ENCODE assay signal across 1 cellular context in genomic region chr19:3185482-3186376, GRCh38.
TF ChIP-seq lines count a peak whose summit lies in the region.

A gene with protein sequence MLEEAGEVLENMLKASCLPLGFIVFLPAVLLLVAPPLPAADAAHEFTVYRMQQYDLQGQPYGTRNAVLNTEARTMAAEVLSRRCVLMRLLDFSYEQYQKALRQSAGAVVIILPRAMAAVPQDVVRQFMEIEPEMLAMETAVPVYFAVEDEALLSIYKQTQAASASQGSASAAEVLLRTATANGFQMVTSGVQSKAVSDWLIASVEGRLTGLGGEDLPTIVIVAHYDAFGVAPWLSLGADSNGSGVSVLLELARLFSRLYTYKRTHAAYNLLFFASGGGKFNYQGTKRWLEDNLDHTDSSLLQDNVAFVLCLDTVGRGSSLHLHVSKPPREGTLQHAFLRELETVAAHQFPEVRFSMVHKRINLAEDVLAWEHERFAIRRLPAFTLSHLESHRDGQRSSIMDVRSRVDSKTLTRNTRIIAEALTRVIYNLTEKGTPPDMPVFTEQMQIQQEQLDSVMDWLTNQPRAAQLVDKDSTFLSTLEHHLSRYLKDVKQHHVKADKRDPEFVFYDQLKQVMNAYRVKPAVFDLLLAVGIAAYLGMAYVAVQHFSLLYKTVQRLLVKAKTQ (plus strand): TSS chr19:3185930. CDS start chr19:3186031, 101 bp downstream.

TF ChIP-seq in HEK293, 187 proteins besides CTCF, POLR2A, EP300 and RAD21 (continued from another document and continues in another):
- TF ChIP-seq, protein P1, sequence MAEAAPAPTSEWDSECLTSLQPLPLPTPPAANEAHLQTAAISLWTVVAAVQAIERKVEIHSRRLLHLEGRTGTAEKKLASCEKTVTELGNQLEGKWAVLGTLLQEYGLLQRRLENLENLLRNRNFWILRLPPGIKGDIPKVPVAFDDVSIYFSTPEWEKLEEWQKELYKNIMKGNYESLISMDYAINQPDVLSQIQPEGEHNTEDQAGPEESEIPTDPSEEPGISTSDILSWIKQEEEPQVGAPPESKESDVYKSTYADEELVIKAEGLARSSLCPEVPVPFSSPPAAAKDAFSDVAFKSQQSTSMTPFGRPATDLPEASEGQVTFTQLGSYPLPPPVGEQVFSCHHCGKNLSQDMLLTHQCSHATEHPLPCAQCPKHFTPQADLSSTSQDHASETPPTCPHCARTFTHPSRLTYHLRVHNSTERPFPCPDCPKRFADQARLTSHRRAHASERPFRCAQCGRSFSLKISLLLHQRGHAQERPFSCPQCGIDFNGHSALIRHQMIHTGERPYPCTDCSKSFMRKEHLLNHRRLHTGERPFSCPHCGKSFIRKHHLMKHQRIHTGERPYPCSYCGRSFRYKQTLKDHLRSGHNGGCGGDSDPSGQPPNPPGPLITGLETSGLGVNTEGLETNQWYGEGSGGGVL (tag by site-specific recombination; IDR thresholded peaks at IDR 0.05): no peak
- TF ChIP-seq ZNF596 (tag by site-specific recombination; IDR thresholded peaks at IDR 0.05): no peak
- TF ChIP-seq ZNF175 (tag by site-specific recombination; IDR thresholded peaks at IDR 0.05): no peak
- TF ChIP-seq ZNF394 (tag by site-specific recombination; IDR thresholded peaks at IDR 0.05; ENCODE audit: borderline replicate concordance): no peak; the same call in 1 of the 2 replicates
- TF ChIP-seq ZNF274 (IDR thresholded peaks at IDR 0.05; ENCODE audit: low read length): no peak
- TF ChIP-seq ZNF274 (tag by site-specific recombination; IDR thresholded peaks at IDR 0.05; ENCODE audit: borderline replicate concordance): no peak
- no peak for TF ChIP-seq ZFP37 (tag by site-specific recombination; IDR thresholded peaks at IDR 0.05)
- no peak for TF ChIP-seq ZNF747 (tag by site-specific recombination; IDR thresholded peaks at IDR 0.05)
- TF ChIP-seq, protein P2, sequence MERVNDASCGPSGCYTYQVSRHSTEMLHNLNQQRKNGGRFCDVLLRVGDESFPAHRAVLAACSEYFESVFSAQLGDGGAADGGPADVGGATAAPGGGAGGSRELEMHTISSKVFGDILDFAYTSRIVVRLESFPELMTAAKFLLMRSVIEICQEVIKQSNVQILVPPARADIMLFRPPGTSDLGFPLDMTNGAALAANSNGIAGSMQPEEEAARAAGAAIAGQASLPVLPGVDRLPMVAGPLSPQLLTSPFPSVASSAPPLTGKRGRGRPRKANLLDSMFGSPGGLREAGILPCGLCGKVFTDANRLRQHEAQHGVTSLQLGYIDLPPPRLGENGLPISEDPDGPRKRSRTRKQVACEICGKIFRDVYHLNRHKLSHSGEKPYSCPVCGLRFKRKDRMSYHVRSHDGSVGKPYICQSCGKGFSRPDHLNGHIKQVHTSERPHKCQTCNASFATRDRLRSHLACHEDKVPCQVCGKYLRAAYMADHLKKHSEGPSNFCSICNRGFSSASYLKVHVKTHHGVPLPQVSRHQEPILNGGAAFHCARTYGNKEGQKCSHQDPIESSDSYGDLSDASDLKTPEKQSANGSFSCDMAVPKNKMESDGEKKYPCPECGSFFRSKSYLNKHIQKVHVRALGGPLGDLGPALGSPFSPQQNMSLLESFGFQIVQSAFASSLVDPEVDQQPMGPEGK (tag by site-specific recombination; IDR thresholded peaks at IDR 0.05): peak; percentile 23; the same call in 1 of the 2 replicates
- TF ChIP-seq ZBTB48 (tag by site-specific recombination; IDR thresholded peaks at IDR 0.05): peak; percentile 80
- TF ChIP-seq GLI2 (tag by site-specific recombination; IDR thresholded peaks at IDR 0.05; ENCODE audit: borderline replicate concordance, low read depth): no peak
- TF ChIP-seq ZNF626 (tag by site-specific recombination; IDR thresholded peaks at IDR 0.05): no peak; the same call in 1 of the 2 replicates
- no peak for TF ChIP-seq ZNF776 (tag by site-specific recombination; IDR thresholded peaks at IDR 0.05; ENCODE audit: borderline replicate concordance)
- TF ChIP-seq KLF9 (tag by site-specific recombination; IDR thresholded peaks at IDR 0.05; ENCODE audit: low read depth): no peak
- no peak for TF ChIP-seq ZNF202 (tag by site-specific recombination; IDR thresholded peaks at IDR 0.05; ENCODE audit: borderline replicate concordance)
- peak; percentile 25; the same call in 1 of the 2 replicates for TF ChIP-seq ZNF561 (tag by site-specific recombination; IDR thresholded peaks at IDR 0.05; ENCODE audit: borderline replicate concordance)
- TF ChIP-seq, protein P3, sequence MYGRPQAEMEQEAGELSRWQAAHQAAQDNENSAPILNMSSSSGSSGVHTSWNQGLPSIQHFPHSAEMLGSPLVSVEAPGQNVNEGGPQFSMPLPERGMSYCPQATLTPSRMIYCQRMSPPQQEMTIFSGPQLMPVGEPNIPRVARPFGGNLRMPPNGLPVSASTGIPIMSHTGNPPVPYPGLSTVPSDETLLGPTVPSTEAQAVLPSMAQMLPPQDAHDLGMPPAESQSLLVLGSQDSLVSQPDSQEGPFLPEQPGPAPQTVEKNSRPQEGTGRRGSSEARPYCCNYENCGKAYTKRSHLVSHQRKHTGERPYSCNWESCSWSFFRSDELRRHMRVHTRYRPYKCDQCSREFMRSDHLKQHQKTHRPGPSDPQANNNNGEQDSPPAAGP (tag by site-specific recombination; IDR thresholded peaks at IDR 0.05): no peak
- no peak for TF ChIP-seq FEZF1 (tag by site-specific recombination; IDR thresholded peaks at IDR 0.05)
- TF ChIP-seq ZNF184 (tag by site-specific recombination; IDR thresholded peaks at IDR 0.05): no peak
- TF ChIP-seq ZBTB8A (tag by site-specific recombination; IDR thresholded peaks at IDR 0.05): peak; percentile 21; the same call in 1 of the 2 replicates
- no peak for TF ChIP-seq ZNF10 (tag by site-specific recombination; IDR thresholded peaks at IDR 0.05)
- no peak for TF ChIP-seq MEIS1 (CRISPR knock-in tag; IDR thresholded peaks at IDR 0.05; ENCODE audit: borderline replicate concordance)
- TF ChIP-seq ZBTB1 (tag by site-specific recombination; IDR thresholded peaks at IDR 0.05): no peak; the same call in 1 of the 2 replicates
- TF ChIP-seq ZNF2 (tag by site-specific recombination; IDR thresholded peaks at IDR 0.05): no peak
- TF ChIP-seq, protein P4, sequence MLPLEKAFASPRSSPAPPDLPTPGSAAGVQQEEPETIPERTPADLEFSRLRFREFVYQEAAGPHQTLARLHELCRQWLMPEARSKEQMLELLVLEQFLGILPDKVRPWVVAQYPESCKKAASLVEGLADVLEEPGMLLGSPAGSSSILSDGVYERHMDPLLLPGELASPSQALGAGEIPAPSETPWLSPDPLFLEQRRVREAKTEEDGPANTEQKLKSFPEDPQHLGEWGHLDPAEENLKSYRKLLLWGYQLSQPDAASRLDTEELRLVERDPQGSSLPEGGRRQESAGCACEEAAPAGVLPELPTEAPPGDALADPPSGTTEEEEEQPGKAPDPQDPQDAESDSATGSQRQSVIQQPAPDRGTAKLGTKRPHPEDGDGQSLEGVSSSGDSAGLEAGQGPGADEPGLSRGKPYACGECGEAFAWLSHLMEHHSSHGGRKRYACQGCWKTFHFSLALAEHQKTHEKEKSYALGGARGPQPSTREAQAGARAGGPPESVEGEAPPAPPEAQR (tag by site-specific recombination; IDR thresholded peaks at IDR 0.05): no peak
- TF ChIP-seq, protein P5, sequence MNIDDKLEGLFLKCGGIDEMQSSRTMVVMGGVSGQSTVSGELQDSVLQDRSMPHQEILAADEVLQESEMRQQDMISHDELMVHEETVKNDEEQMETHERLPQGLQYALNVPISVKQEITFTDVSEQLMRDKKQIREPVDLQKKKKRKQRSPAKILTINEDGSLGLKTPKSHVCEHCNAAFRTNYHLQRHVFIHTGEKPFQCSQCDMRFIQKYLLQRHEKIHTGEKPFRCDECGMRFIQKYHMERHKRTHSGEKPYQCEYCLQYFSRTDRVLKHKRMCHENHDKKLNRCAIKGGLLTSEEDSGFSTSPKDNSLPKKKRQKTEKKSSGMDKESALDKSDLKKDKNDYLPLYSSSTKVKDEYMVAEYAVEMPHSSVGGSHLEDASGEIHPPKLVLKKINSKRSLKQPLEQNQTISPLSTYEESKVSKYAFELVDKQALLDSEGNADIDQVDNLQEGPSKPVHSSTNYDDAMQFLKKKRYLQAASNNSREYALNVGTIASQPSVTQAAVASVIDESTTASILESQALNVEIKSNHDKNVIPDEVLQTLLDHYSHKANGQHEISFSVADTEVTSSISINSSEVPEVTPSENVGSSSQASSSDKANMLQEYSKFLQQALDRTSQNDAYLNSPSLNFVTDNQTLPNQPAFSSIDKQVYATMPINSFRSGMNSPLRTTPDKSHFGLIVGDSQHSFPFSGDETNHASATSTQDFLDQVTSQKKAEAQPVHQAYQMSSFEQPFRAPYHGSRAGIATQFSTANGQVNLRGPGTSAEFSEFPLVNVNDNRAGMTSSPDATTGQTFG (tag by site-specific recombination; IDR thresholded peaks at IDR 0.05; ENCODE audit: borderline replicate concordance): no peak
- no peak for TF ChIP-seq ZNF558 (tag by site-specific recombination; IDR thresholded peaks at IDR 0.05)
- TF ChIP-seq, protein P6, sequence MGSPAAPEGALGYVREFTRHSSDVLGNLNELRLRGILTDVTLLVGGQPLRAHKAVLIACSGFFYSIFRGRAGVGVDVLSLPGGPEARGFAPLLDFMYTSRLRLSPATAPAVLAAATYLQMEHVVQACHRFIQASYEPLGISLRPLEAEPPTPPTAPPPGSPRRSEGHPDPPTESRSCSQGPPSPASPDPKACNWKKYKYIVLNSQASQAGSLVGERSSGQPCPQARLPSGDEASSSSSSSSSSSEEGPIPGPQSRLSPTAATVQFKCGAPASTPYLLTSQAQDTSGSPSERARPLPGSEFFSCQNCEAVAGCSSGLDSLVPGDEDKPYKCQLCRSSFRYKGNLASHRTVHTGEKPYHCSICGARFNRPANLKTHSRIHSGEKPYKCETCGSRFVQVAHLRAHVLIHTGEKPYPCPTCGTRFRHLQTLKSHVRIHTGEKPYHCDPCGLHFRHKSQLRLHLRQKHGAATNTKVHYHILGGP (tag by site-specific recombination; IDR thresholded peaks at IDR 0.05): no peak
- no peak for TF ChIP-seq ZNF548 (tag by site-specific recombination; IDR thresholded peaks at IDR 0.05)
- TF ChIP-seq GLI4 (tag by site-specific recombination; IDR thresholded peaks at IDR 0.05): no peak
- no peak for TF ChIP-seq GFI1B (tag by site-specific recombination; IDR thresholded peaks at IDR 0.05)
- TF ChIP-seq TRIM28 (IDR thresholded peaks at IDR 0.05; ENCODE audit: borderline replicate concordance, low read length): no peak
- 0 out of 2 replicates have a peak, but pooled peaks have one; percentile 15 for TF ChIP-seq INSM2 (tag by site-specific recombination; IDR thresholded peaks at IDR 0.05)
- no peak for TF ChIP-seq ZNF223 (tag by site-specific recombination; IDR thresholded peaks at IDR 0.05)
- TF ChIP-seq, protein P7, sequence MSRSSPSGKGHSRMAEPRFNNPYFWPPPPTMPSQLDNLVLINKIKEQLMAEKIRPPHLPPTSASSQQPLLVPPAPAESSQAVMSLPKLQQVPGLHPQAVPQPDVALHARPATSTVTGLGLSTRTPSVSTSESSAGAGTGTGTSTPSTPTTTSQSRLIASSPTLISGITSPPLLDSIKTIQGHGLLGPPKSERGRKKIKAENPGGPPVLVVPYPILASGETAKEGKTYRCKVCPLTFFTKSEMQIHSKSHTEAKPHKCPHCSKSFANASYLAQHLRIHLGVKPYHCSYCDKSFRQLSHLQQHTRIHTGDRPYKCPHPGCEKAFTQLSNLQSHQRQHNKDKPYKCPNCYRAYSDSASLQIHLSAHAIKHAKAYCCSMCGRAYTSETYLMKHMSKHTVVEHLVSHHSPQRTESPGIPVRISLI (tag by site-specific recombination; IDR thresholded peaks at IDR 0.05): peak; percentile 48; the same call in 1 of the 2 replicates
- peak; percentile 80 for TF ChIP-seq ZXDB (tag by site-specific recombination; IDR thresholded peaks at IDR 0.05)
- no peak for TF ChIP-seq ZBTB20 (tag by site-specific recombination; IDR thresholded peaks at IDR 0.05)
- peak; percentile 28; the same call in 1 of the 2 replicates for TF ChIP-seq ZSCAN23 (tag by site-specific recombination; IDR thresholded peaks at IDR 0.05)
- TF ChIP-seq ZBTB10 (tag by site-specific recombination; IDR thresholded peaks at IDR 0.05): peak; percentile 94
- no peak for TF ChIP-seq ZNF768 (tag by site-specific recombination; IDR thresholded peaks at IDR 0.05)
- no peak for TF ChIP-seq EGR2 (tag by site-specific recombination; IDR thresholded peaks at IDR 0.05; ENCODE audit: low read depth)
- no peak for TF ChIP-seq ZNF704 (tag by site-specific recombination; IDR thresholded peaks at IDR 0.05)
- no peak for TF ChIP-seq ZNF433 (tag by site-specific recombination; IDR thresholded peaks at IDR 0.05; ENCODE audit: low read depth)
- 0 out of 2 replicates have a peak, but pooled peaks have one; percentile 14 for TF ChIP-seq ZNF24 (tag by site-specific recombination; IDR thresholded peaks at IDR 0.05)
- no peak for TF ChIP-seq ZFP41 (tag by site-specific recombination; IDR thresholded peaks at IDR 0.05; ENCODE audit: borderline replicate concordance)
